In the genomic region with DNA sequence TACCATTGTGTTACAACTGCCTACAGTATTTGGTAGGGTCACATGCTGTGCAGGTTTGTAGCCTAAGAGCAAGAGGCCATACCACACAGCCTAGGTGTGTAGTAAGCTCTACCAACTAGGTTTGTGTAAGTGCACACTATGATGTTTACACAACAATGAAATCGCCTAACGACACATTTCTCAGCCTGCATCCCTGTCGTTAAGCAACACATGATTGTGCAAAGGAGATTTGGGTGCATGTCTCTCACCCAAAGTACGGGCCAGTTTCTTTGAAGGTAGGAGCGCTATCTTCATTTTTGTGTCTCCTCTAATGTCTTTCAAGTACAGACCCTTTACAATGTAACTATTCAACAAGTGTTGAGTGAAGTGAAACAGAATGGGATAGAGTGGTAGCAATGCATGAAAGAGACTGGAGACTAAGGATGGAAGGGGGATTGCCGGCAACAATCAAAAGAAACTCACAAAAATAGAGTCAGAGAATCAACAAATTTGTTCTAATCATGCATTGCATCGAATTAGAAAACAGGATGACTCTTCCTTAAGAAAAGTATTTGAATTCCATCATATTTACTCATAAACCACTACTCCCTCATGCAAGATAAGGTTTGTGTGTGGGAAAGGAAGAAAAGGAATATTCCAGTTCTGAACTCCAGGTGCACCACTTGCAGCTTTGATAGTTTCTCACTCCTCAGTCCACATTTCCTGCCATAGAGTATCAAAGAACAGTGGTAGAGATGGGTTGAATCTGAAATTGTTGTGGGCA, we compare ENCODE assay signal across 1 cellular context.
A peak's percentile ranks its signal among the peaks of the same experiment; 100 is the strongest.
TF ChIP-seq lines count a peak whose summit lies in the region.

No MANE protein-coding gene starts in this region.

TF ChIP-seq in SK-N-SH, 30 proteins besides CTCF, POLR2A, EP300 and RAD21 (continued from another document):
- TF ChIP-seq, protein P1, sequence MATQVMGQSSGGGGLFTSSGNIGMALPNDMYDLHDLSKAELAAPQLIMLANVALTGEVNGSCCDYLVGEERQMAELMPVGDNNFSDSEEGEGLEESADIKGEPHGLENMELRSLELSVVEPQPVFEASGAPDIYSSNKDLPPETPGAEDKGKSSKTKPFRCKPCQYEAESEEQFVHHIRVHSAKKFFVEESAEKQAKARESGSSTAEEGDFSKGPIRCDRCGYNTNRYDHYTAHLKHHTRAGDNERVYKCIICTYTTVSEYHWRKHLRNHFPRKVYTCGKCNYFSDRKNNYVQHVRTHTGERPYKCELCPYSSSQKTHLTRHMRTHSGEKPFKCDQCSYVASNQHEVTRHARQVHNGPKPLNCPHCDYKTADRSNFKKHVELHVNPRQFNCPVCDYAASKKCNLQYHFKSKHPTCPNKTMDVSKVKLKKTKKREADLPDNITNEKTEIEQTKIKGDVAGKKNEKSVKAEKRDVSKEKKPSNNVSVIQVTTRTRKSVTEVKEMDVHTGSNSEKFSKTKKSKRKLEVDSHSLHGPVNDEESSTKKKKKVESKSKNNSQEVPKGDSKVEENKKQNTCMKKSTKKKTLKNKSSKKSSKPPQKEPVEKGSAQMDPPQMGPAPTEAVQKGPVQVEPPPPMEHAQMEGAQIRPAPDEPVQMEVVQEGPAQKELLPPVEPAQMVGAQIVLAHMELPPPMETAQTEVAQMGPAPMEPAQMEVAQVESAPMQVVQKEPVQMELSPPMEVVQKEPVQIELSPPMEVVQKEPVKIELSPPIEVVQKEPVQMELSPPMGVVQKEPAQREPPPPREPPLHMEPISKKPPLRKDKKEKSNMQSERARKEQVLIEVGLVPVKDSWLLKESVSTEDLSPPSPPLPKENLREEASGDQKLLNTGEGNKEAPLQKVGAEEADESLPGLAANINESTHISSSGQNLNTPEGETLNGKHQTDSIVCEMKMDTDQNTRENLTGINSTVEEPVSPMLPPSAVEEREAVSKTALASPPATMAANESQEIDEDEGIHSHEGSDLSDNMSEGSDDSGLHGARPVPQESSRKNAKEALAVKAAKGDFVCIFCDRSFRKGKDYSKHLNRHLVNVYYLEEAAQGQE (IDR thresholded peaks at IDR 0.05; ENCODE audit: low read depth, low read length), result no peak
- TF ChIP-seq ZBTB33 (IDR thresholded peaks at IDR 0.05; ENCODE audit: borderline replicate concordance, low read depth), result peak; percentile 9; the same call in 1 of the 2 replicates
- no peak for TF ChIP-seq MXI1 (IDR thresholded peaks at IDR 0.05; ENCODE audit: low read depth, low read length)
- TF ChIP-seq, protein P2, sequence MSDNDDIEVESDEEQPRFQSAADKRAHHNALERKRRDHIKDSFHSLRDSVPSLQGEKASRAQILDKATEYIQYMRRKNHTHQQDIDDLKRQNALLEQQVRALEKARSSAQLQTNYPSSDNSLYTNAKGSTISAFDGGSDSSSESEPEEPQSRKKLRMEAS (IDR thresholded peaks at IDR 0.05; ENCODE audit: low read depth), result peak; percentile 58
- TF ChIP-seq, protein P3, sequence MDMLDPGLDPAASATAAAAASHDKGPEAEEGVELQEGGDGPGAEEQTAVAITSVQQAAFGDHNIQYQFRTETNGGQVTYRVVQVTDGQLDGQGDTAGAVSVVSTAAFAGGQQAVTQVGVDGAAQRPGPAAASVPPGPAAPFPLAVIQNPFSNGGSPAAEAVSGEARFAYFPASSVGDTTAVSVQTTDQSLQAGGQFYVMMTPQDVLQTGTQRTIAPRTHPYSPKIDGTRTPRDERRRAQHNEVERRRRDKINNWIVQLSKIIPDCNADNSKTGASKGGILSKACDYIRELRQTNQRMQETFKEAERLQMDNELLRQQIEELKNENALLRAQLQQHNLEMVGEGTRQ (IDR thresholded peaks at IDR 0.05; ENCODE audit: borderline replicate concordance, low read depth, low read length), result no peak
- peak; percentile 78 for TF ChIP-seq TEAD4 (IDR thresholded peaks at IDR 0.05; ENCODE audit: borderline replicate concordance, insufficient read depth)
- no peak for TF ChIP-seq FOXJ3 (CRISPR knock-in tag; IDR thresholded peaks at IDR 0.05)
